ENCODE assay signal across 1 cellular context in the genomic region with DNA sequence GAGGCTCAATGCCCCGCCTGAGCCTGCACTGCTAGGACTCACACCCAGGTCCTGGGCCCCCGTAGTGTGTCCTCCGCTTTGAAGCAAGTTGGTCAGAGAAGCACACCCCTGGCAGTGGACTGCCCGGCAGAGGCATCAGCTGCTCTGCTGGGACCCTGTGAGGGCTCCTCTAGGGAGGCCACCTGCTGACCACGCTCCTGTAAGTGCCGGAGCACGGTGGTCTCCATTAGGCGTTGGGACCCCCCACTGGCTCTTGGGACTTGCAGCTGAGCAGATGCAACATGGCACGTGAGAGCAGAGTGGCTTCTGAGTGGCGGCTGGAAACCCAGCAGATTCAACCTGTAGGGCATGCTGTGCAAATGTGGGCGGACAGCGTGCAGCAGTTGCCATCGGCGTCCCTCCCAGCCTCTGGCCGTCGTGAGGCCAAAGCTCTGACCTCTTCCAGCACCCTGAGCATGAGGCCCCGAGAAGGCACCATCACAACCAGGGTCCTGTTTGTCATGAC.
TF ChIP-seq lines count a peak whose summit lies in the region.

No MANE protein-coding gene starts in this region.

TF ChIP-seq in SK-N-SH, 30 proteins besides CTCF, POLR2A, EP300 and RAD21 (continued from another document):
- TF ChIP-seq, protein P1, sequence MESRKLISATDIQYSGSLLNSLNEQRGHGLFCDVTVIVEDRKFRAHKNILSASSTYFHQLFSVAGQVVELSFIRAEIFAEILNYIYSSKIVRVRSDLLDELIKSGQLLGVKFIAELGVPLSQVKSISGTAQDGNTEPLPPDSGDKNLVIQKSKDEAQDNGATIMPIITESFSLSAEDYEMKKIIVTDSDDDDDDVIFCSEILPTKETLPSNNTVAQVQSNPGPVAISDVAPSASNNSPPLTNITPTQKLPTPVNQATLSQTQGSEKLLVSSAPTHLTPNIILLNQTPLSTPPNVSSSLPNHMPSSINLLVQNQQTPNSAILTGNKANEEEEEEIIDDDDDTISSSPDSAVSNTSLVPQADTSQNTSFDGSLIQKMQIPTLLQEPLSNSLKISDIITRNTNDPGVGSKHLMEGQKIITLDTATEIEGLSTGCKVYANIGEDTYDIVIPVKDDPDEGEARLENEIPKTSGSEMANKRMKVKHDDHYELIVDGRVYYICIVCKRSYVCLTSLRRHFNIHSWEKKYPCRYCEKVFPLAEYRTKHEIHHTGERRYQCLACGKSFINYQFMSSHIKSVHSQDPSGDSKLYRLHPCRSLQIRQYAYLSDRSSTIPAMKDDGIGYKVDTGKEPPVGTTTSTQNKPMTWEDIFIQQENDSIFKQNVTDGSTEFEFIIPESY (IDR thresholded peaks at IDR 0.05; ENCODE audit: borderline replicate concordance, low read depth), result no peak
- no peak for TF ChIP-seq YY1 (IDR thresholded peaks at IDR 0.05; ENCODE audit: low read depth)
- TF ChIP-seq CHD2 (IDR thresholded peaks at IDR 0.05; ENCODE audit: low read length, partially characterized antibody), result no peak
- no peak for TF ChIP-seq SIN3A (IDR thresholded peaks at IDR 0.05; ENCODE audit: borderline replicate concordance, low read depth, low read length)
- no peak for TF ChIP-seq ELF1 (IDR thresholded peaks at IDR 0.05)
- no peak for TF ChIP-seq JUND (IDR thresholded peaks at IDR 0.05)
- TF ChIP-seq MEF2A (IDR thresholded peaks at IDR 0.05; ENCODE audit: borderline replicate concordance, low read depth), result no peak
- no peak for TF ChIP-seq GATA2 (CRISPR knock-in tag; IDR thresholded peaks at IDR 0.05)
- no peak for TF ChIP-seq RFX5 (IDR thresholded peaks at IDR 0.05; ENCODE audit: low read length)
- TF ChIP-seq, protein P2, sequence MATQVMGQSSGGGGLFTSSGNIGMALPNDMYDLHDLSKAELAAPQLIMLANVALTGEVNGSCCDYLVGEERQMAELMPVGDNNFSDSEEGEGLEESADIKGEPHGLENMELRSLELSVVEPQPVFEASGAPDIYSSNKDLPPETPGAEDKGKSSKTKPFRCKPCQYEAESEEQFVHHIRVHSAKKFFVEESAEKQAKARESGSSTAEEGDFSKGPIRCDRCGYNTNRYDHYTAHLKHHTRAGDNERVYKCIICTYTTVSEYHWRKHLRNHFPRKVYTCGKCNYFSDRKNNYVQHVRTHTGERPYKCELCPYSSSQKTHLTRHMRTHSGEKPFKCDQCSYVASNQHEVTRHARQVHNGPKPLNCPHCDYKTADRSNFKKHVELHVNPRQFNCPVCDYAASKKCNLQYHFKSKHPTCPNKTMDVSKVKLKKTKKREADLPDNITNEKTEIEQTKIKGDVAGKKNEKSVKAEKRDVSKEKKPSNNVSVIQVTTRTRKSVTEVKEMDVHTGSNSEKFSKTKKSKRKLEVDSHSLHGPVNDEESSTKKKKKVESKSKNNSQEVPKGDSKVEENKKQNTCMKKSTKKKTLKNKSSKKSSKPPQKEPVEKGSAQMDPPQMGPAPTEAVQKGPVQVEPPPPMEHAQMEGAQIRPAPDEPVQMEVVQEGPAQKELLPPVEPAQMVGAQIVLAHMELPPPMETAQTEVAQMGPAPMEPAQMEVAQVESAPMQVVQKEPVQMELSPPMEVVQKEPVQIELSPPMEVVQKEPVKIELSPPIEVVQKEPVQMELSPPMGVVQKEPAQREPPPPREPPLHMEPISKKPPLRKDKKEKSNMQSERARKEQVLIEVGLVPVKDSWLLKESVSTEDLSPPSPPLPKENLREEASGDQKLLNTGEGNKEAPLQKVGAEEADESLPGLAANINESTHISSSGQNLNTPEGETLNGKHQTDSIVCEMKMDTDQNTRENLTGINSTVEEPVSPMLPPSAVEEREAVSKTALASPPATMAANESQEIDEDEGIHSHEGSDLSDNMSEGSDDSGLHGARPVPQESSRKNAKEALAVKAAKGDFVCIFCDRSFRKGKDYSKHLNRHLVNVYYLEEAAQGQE (IDR thresholded peaks at IDR 0.05; ENCODE audit: low read depth, low read length), result no peak
- TF ChIP-seq POLR2AphosphoS5 (IDR thresholded peaks at IDR 0.05; ENCODE audit: low read depth, low read length), result no peak
- no peak for TF ChIP-seq FOSL2 (IDR thresholded peaks at IDR 0.05; ENCODE audit: borderline replicate concordance, low read depth)
